1 cellular context compared by ENCODE assay signal in genomic region chr11:72112541-72113136, GRCh38.
TF ChIP-seq lines count a peak whose summit lies in the region.

Gene ANAPC15, minus strand, starts transcription at chr11:72112695. Its CDS starts 1,419 bp downstream, at chr11:72111276.

TF ChIP-seq in HepG2, 621 proteins besides CTCF, POLR2A, EP300 and RAD21 (continued from another document and continues in another):
- peak; percentile 70; the same call in 1 of the 2 replicates for TF ChIP-seq ZHX2 (IDR thresholded peaks at IDR 0.05; ENCODE audit: low read depth)
- 0 out of 2 replicates have a peak, but pooled peaks have one; percentile 25 for TF ChIP-seq ZHX2 (CRISPR knock-in tag; IDR thresholded peaks at IDR 0.05; ENCODE audit: borderline replicate concordance)
- TF ChIP-seq ZFAT (CRISPR knock-in tag; conservative IDR thresholded peaks at IDR 0.05) = no peak
- no peak for TF ChIP-seq ZNF235 (CRISPR knock-in tag; IDR thresholded peaks at IDR 0.05; ENCODE audit: borderline replicate concordance)
- peak; percentile 94 for TF ChIP-seq SP2 (CRISPR knock-in tag; IDR thresholded peaks at IDR 0.05)
- TF ChIP-seq MLXIP (CRISPR knock-in tag; IDR thresholded peaks at IDR 0.05; ENCODE audit: borderline replicate concordance) = 0 out of 2 replicates have a peak, but pooled peaks have one; percentile 56
- peak in 1 of 2 experiments; percentile 52; a peak in 1 of 4 replicates for TF ChIP-seq KLF16 (CRISPR knock-in tag; IDR thresholded peaks at IDR 0.05)
- no peak for TF ChIP-seq JARID2 (CRISPR knock-in tag; IDR thresholded peaks at IDR 0.05; ENCODE audit: insufficient replicate concordance)
- no peak for TF ChIP-seq CBX5 (CRISPR knock-in tag; IDR thresholded peaks at IDR 0.05; ENCODE audit: borderline replicate concordance)
- TF ChIP-seq, protein P1, sequence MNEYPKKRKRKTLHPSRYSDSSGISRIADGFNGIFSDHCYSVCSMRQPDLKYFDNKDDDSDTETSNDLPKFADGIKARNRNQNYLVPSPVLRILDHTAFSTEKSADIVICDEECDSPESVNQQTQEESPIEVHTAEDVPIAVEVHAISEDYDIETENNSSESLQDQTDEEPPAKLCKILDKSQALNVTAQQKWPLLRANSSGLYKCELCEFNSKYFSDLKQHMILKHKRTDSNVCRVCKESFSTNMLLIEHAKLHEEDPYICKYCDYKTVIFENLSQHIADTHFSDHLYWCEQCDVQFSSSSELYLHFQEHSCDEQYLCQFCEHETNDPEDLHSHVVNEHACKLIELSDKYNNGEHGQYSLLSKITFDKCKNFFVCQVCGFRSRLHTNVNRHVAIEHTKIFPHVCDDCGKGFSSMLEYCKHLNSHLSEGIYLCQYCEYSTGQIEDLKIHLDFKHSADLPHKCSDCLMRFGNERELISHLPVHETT (CRISPR knock-in tag; conservative IDR thresholded peaks at IDR 0.05) = no peak
- TF ChIP-seq RFX3 (CRISPR knock-in tag; IDR thresholded peaks at IDR 0.05) = no peak
- TF ChIP-seq EED (CRISPR knock-in tag; IDR thresholded peaks at IDR 0.05) = peak; percentile 53; the same call in 1 of the 2 replicates
- peak; percentile 70; the same call in 1 of the 2 replicates for TF ChIP-seq TGIF2 (CRISPR knock-in tag; IDR thresholded peaks at IDR 0.05)
- no peak for TF ChIP-seq ZNF780A (CRISPR knock-in tag; IDR thresholded peaks at IDR 0.05)
- TF ChIP-seq, protein P2, sequence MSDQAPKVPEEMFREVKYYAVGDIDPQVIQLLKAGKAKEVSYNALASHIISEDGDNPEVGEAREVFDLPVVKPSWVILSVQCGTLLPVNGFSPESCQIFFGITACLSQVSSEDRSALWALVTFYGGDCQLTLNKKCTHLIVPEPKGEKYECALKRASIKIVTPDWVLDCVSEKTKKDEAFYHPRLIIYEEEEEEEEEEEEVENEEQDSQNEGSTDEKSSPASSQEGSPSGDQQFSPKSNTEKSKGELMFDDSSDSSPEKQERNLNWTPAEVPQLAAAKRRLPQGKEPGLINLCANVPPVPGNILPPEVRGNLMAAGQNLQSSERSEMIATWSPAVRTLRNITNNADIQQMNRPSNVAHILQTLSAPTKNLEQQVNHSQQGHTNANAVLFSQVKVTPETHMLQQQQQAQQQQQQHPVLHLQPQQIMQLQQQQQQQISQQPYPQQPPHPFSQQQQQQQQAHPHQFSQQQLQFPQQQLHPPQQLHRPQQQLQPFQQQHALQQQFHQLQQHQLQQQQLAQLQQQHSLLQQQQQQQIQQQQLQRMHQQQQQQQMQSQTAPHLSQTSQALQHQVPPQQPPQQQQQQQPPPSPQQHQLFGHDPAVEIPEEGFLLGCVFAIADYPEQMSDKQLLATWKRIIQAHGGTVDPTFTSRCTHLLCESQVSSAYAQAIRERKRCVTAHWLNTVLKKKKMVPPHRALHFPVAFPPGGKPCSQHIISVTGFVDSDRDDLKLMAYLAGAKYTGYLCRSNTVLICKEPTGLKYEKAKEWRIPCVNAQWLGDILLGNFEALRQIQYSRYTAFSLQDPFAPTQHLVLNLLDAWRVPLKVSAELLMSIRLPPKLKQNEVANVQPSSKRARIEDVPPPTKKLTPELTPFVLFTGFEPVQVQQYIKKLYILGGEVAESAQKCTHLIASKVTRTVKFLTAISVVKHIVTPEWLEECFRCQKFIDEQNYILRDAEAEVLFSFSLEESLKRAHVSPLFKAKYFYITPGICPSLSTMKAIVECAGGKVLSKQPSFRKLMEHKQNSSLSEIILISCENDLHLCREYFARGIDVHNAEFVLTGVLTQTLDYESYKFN (CRISPR knock-in tag; conservative IDR thresholded peaks at IDR 0.05) = no peak
- TF ChIP-seq ZNF383 (CRISPR knock-in tag; IDR thresholded peaks at IDR 0.05; ENCODE audit: borderline replicate concordance) = no peak
- peak; percentile 92 for TF ChIP-seq CREB1 (IDR thresholded peaks at IDR 0.05)
- peak; percentile 97 for TF ChIP-seq CREB1 (CRISPR knock-in tag; IDR thresholded peaks at IDR 0.05)
- TF ChIP-seq ZNF781 (CRISPR knock-in tag; IDR thresholded peaks at IDR 0.05; ENCODE audit: borderline replicate concordance, not compliant biosample characterization) = no peak
- TF ChIP-seq MIER2 (CRISPR knock-in tag; IDR thresholded peaks at IDR 0.05) = peak; percentile 73
- TF ChIP-seq ZNF512B (CRISPR knock-in tag; IDR thresholded peaks at IDR 0.05; ENCODE audit: borderline replicate concordance) = no peak
- no peak for TF ChIP-seq ZSCAN30 (CRISPR knock-in tag; IDR thresholded peaks at IDR 0.05)
- TF ChIP-seq SRY (CRISPR knock-in tag; IDR thresholded peaks at IDR 0.05) = no peak
- TF ChIP-seq STAG1 (CRISPR knock-in tag; IDR thresholded peaks at IDR 0.05) = 0 out of 2 replicates have a peak, but pooled peaks have one; percentile 12
- TF ChIP-seq, protein P3, sequence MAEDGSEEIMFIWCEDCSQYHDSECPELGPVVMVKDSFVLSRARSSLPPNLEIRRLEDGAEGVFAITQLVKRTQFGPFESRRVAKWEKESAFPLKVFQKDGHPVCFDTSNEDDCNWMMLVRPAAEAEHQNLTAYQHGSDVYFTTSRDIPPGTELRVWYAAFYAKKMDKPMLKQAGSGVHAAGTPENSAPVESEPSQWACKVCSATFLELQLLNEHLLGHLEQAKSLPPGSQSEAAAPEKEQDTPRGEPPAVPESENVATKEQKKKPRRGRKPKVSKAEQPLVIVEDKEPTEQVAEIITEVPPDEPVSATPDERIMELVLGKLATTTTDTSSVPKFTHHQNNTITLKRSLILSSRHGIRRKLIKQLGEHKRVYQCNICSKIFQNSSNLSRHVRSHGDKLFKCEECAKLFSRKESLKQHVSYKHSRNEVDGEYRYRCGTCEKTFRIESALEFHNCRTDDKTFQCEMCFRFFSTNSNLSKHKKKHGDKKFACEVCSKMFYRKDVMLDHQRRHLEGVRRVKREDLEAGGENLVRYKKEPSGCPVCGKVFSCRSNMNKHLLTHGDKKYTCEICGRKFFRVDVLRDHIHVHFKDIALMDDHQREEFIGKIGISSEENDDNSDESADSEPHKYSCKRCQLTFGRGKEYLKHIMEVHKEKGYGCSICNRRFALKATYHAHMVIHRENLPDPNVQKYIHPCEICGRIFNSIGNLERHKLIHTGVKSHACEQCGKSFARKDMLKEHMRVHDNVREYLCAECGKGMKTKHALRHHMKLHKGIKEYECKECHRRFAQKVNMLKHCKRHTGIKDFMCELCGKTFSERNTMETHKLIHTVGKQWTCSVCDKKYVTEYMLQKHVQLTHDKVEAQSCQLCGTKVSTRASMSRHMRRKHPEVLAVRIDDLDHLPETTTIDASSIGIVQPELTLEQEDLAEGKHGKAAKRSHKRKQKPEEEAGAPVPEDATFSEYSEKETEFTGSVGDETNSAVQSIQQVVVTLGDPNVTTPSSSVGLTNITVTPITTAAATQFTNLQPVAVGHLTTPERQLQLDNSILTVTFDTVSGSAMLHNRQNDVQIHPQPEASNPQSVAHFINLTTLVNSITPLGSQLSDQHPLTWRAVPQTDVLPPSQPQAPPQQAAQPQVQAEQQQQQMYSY (CRISPR knock-in tag; IDR thresholded peaks at IDR 0.05) = no peak
- no peak for TF ChIP-seq PTBP1 (IDR thresholded peaks at IDR 0.05; ENCODE audit: low read depth, low read length, poor library complexity, severe bottlenecking)
- no peak for TF ChIP-seq ZNF180 (CRISPR knock-in tag; IDR thresholded peaks at IDR 0.05; ENCODE audit: borderline replicate concordance, low read depth)
- no peak; the same call in none of the 2 replicates for TF ChIP-seq FOXC1 (CRISPR knock-in tag; IDR thresholded peaks at IDR 0.05; ENCODE audit: borderline replicate concordance)
- TF ChIP-seq MAFG (CRISPR knock-in tag; IDR thresholded peaks at IDR 0.05) = no peak
- no peak for TF ChIP-seq ZNF24 (IDR thresholded peaks at IDR 0.05)
- TF ChIP-seq DNMT3B (CRISPR knock-in tag; conservative IDR thresholded peaks at IDR 0.05) = peak; percentile 80; the same call in 1 of the 2 replicates
- no peak for TF ChIP-seq NR1H2 (CRISPR knock-in tag; IDR thresholded peaks at IDR 0.05; ENCODE audit: borderline replicate concordance, low read depth)
- TF ChIP-seq HNF4G (IDR thresholded peaks at IDR 0.05; ENCODE audit: borderline replicate concordance, low read depth, low read length) = no peak
- TF ChIP-seq HNF4G (CRISPR knock-in tag; IDR thresholded peaks at IDR 0.05; ENCODE audit: borderline replicate concordance, low read depth) = no peak
- TF ChIP-seq SOX6 (IDR thresholded peaks at IDR 0.05) = no peak
- peak; percentile 86 for TF ChIP-seq SOX6 (CRISPR knock-in tag; IDR thresholded peaks at IDR 0.05)
- TF ChIP-seq ZNF749 (CRISPR knock-in tag; IDR thresholded peaks at IDR 0.05; ENCODE audit: borderline replicate concordance) = peak; percentile 82; the same call in 1 of the 2 replicates
- no peak; the same call in 1 of the 2 replicates for TF ChIP-seq SP4 (CRISPR knock-in tag; IDR thresholded peaks at IDR 0.05)
- no peak for TF ChIP-seq ZNF713 (CRISPR knock-in tag; IDR thresholded peaks at IDR 0.05)
- no peak for TF ChIP-seq GLMP (CRISPR knock-in tag; IDR thresholded peaks at IDR 0.05; ENCODE audit: borderline replicate concordance)
- TF ChIP-seq NFRKB (IDR thresholded peaks at IDR 0.05) = no peak
- TF ChIP-seq ZFP1 (CRISPR knock-in tag; IDR thresholded peaks at IDR 0.05) = no peak
- no peak for TF ChIP-seq ZNF329 (CRISPR knock-in tag; IDR thresholded peaks at IDR 0.05; ENCODE audit: low read depth)
